Comparison of ENCODE assay signal across 2 cellular contexts in genomic region chr17:76537288-76537577, GRCh38.
TF ChIP-seq lines count a peak whose summit lies in the region.

No MANE protein-coding gene starts in this region.

TF ChIP-seq in IMR-90, 13 proteins besides CTCF, POLR2A, EP300 and RAD21:
- TF ChIP-seq NFE2L2 (IDR thresholded peaks at IDR 0.05; ENCODE audit: low read depth, low read length) (no peak), ELK1 (IDR thresholded peaks at IDR 0.05; ENCODE audit: borderline replicate concordance, low read depth, low read length) (no peak), CHD1 (IDR thresholded peaks at IDR 0.05; ENCODE audit: low read depth, low read length) (no peak), RFX5 (IDR thresholded peaks at IDR 0.05; ENCODE audit: low read depth, low read length) (no peak), MAFK (IDR thresholded peaks at IDR 0.05; ENCODE audit: low read depth, low read length) (no peak), RCOR1 (IDR thresholded peaks at IDR 0.05; ENCODE audit: insufficient replicate concordance, low read length) (no peak), CEBPB (IDR thresholded peaks at IDR 0.05; ENCODE audit: low read depth, low read length) (no peak), MXI1 (IDR thresholded peaks at IDR 0.05; ENCODE audit: borderline replicate concordance, low read depth, low read length) (no peak), SMC3 (IDR thresholded peaks at IDR 0.05; ENCODE audit: low read depth, low read length) (no peak), MAZ (IDR thresholded peaks at IDR 0.05; ENCODE audit: borderline replicate concordance, low read depth, low read length) (no peak), BHLHE40 (IDR thresholded peaks at IDR 0.05; ENCODE audit: low read depth, low read length) (no peak), FOS (IDR thresholded peaks at IDR 0.05; ENCODE audit: low read depth, low read length) (no peak)
- TF ChIP-seq, protein P1, sequence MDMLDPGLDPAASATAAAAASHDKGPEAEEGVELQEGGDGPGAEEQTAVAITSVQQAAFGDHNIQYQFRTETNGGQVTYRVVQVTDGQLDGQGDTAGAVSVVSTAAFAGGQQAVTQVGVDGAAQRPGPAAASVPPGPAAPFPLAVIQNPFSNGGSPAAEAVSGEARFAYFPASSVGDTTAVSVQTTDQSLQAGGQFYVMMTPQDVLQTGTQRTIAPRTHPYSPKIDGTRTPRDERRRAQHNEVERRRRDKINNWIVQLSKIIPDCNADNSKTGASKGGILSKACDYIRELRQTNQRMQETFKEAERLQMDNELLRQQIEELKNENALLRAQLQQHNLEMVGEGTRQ (IDR thresholded peaks at IDR 0.05; ENCODE audit: low read depth, low read length) = no peak

TF ChIP-seq in H1, 55 proteins besides CTCF, POLR2A, EP300 and RAD21:
- TF ChIP-seq ASH2L (IDR thresholded peaks at IDR 0.05; ENCODE audit: low read length) = no peak
- peak; percentile 46 for TF ChIP-seq SUZ12 (IDR thresholded peaks at IDR 0.05; ENCODE audit: low read length)
- TF ChIP-seq KDM4A (IDR thresholded peaks at IDR 0.05; ENCODE audit: low read depth, low read length, severe bottlenecking) = peak; percentile 6
- TF ChIP-seq EZH2 (IDR thresholded peaks at IDR 0.05; ENCODE audit: low read depth, low read length, severe bottlenecking) = peak; percentile 13
TF ChIP-seq in H1: peak in this region for 3.
